In genomic region chr9:92098638-92099037, GRCh38 we compare ENCODE assay signal across 10 cellular contexts. TPM values are rescaled to one million over a fixed set of nuclear protein-coding genes. Genes with fewer than 3 reads are reported as not detected.
DNase-seq lines count a peak whose midpoint lies in the region; ATAC-seq and TF ChIP-seq lines count a peak whose summit lies in the region.
"Had no signal": no experiment of that assay in that cellular context is flagged by ENCODE, and none has a peak within 500 bp of the region (broad histone marks: within the 10 kb centered on the region; RNA-seq: fewer than 3 reads in every experiment).

No MANE protein-coding gene starts in this region.

- H3K4me1 Mint-ChIP-seq in activated naive CD4-positive, alpha-beta T cell treated with anti-CD3 and anti-CD28 coated beads, Interleukin-2, amount 10 ng/mL, durations not matched to agents 7 days and 5 days: peaks cover 31% of the 10 kb centered on the region
- H3K4me1 Mint-ChIP-seq in stimulated activated effector memory CD8-positive, alpha-beta T cell treated with anti-CD3 and anti-CD28 coated beads, Interleukin-12 subunit alpha, Interleukin-12 subunit beta, amount 100 ng/mL, for 72 hours: peaks cover 53% of the 10 kb centered on the region

- TF ChIP-seq CTCF in breast epithelium (IDR thresholded peaks at IDR 0.05): no peak
- no peak for TF ChIP-seq CTCF in GM10248 (IDR thresholded peaks at IDR 0.05; ENCODE audit: control extremely low read depth, extremely low read depth, low read depth, missing control alignments)

- no peaks in the 10 kb centered on the region for H3K36me3 ChIP-seq in breast epithelium
- H3K36me3 ChIP-seq: uterus had no signal

- H3K36me3 Mint-ChIP-seq in activated naive CD4-positive, alpha-beta T cell treated with anti-CD3 and anti-CD28 coated beads, Interleukin-2, amount 10 ng/mL, durations not matched to agents 7 days and 5 days: peaks cover 44% of the 10 kb centered on the region
- H3K36me3 Mint-ChIP-seq in stimulated activated effector memory CD8-positive, alpha-beta T cell treated with anti-CD3 and anti-CD28 coated beads, Interleukin-12 subunit alpha, Interleukin-12 subunit beta, amount 100 ng/mL, for 72 hours: peaks cover 35% of the 10 kb centered on the region

- ATAC-seq in HG03064 (IDR thresholded peaks at IDR 0.05; ENCODE audit: low read depth, unreplicated experiment): peak; percentile 67
- ATAC-seq in stimulated activated effector memory CD8-positive, alpha-beta T cell treated with anti-CD3 and anti-CD28 coated beads, Interleukin-12 subunit alpha, Interleukin-12 subunit beta, amount 100 ng/mL, for 72 hours: no peak

- peaks cover 0 to 3% of the 10 kb centered on the region in 2 donors for H3K9me3 ChIP-seq in breast epithelium
- H3K9me3 ChIP-seq: uterus had no signal

- no peak for TF ChIP-seq POLR2A in breast epithelium (IDR thresholded peaks at IDR 0.05)

- peak overlapping the region; percentile 45 for H3K27ac Mint-ChIP-seq in activated naive CD4-positive, alpha-beta T cell treated with anti-CD3 and anti-CD28 coated beads, Interleukin-2, amount 10 ng/mL, durations not matched to agents 7 days and 5 days
- peak overlapping the region; percentile 51 for H3K27ac Mint-ChIP-seq in stimulated activated effector memory CD8-positive, alpha-beta T cell treated with anti-CD3 and anti-CD28 coated beads, Interleukin-12 subunit alpha, Interleukin-12 subunit beta, amount 100 ng/mL, for 72 hours

- H3K27me3 ChIP-seq in breast epithelium: no peaks in the 10 kb centered on the region
- H3K27me3 ChIP-seq: hepatocyte, uterus had no signal

- no peak overlapping the region for H3K27ac ChIP-seq in breast epithelium
- H3K27ac ChIP-seq: hepatocyte had no signal

- H3K4me1 ChIP-seq in breast epithelium: no peaks in the 10 kb centered on the region
- H3K4me1 ChIP-seq: uterus had no signal

- H3K4me3 Mint-ChIP-seq in activated naive CD4-positive, alpha-beta T cell treated with anti-CD3 and anti-CD28 coated beads, Interleukin-2, amount 10 ng/mL, durations not matched to agents 7 days and 5 days: peak overlapping the region; percentile 2
- no peak overlapping the region for H3K4me3 Mint-ChIP-seq in stimulated activated effector memory CD8-positive, alpha-beta T cell treated with anti-CD3 and anti-CD28 coated beads, Interleukin-12 subunit alpha, Interleukin-12 subunit beta, amount 100 ng/mL, for 72 hours

- H3K4me3 ChIP-seq in breast epithelium: peak overlapping the region in 2 of 3 donors; percentile 36 to 64
- H3K4me3 ChIP-seq: hepatocyte had no signal

- H3K27me3 Mint-ChIP-seq in activated naive CD4-positive, alpha-beta T cell treated with anti-CD3 and anti-CD28 coated beads, Interleukin-2, amount 10 ng/mL, durations not matched to agents 7 days and 5 days: no peaks in the 10 kb centered on the region

- CTCF ChIA-PET in activated naive CD4-positive, alpha-beta T cell treated with anti-CD3 and anti-CD28 coated beads, Interleukin-2, amount 10 ng/mL, durations not matched to agents 7 days and 5 days (lab: Charles Lee): interaction anchor here (0.5 to 0.7 kb wide), 3 partner anchors 145 to 1840 kb away, joined by 3 read pairs; no protein-coding TSS in a partner anchor
- CTCF ChIA-PET in GM10248 (lab: Yijun Ruan, JAX): no interaction called here

- peaks cover 3% of the 10 kb centered on the region for H3K9me3 Mint-ChIP-seq in activated naive CD4-positive, alpha-beta T cell treated with anti-CD3 and anti-CD28 coated beads, Interleukin-2, amount 10 ng/mL, durations not matched to agents 7 days and 5 days
- peaks cover 2% of the 10 kb centered on the region for H3K9me3 Mint-ChIP-seq in stimulated activated effector memory CD8-positive, alpha-beta T cell treated with anti-CD3 and anti-CD28 coated beads, Interleukin-12 subunit alpha, Interleukin-12 subunit beta, amount 100 ng/mL, for 72 hours

- DNase-seq in activated naive CD4-positive, alpha-beta T cell treated with anti-CD3 and anti-CD28 coated beads, Interleukin-2, amount 10 ng/mL, durations not matched to agents 7 days and 5 days: no peak
- DNase-seq in activated naive CD4-positive, alpha-beta T cell (lab: John Stamatoyannopoulos, UW): no peak
- DNase-seq in breast epithelium (ENCODE audit: low spot score in 2 of 2) (no peak), GM10248 (ENCODE audit: extremely low spot score) (no peak), HT-29 (ENCODE audit: low spot score) (no peak), HUDEP-2 (lab: John Stamatoyannopoulos, UW; ENCODE audit: unreplicated experiment in 76 of 76) (no peak)
- no peak for DNase-seq in stimulated activated effector memory CD8-positive, alpha-beta T cell treated with anti-CD3 and anti-CD28 coated beads, Interleukin-12 subunit alpha, Interleukin-12 subunit beta, amount 100 ng/mL, for 72 hours (ENCODE audit: low spot score in 2 of 2)

- POLR2A ChIA-PET in GM10248 (lab: Yijun Ruan, JAX): no interaction called here

- intact Hi-C loops in breast epithelium (cut with DNase I; ENCODE audit: low total_unique reads): no loop called here

RNA-seq across cellular contexts. Expression of gene SPTLC1, which starts 16.6 kb away (rescaled TPM):
- total RNA-seq in breast epithelium: 100 to 1,000 TPM in 1 of 3 donors, 10 to 100 TPM in 2; 89.8 to 109 (median 99.7) TPM
- total RNA-seq in HT-29 (2014; rRNA removed; shearing (Covaris generic)): 59.7 and 72.9 TPM in 2 replicates
